In the genomic region with DNA sequence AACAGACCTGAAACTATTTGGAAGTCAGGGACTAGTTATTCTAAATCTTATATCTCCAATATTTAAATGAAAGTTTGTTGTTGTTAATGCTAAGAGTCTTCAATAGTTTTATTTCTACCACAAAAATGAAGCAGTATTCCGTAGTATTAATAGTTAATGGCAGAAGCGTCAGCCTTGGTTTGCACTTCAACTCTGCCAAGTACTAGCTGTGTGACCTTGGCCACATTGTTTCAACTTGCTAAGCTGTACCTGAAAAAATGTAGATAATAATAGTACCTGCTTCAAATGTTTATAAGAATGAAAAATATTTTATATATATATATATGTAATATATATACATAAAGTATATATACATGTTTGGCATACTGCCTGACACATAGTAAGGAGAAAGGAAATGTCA, we compare ENCODE assay signal across 40 cellular contexts.
"Had no signal": no experiment of that assay in that cellular context is flagged by ENCODE, and none has a peak within 500 bp of the region (broad histone marks: within the 10 kb centered on the region; RNA-seq: fewer than 3 reads in every experiment).

No MANE protein-coding gene starts in this region.

- ATAC-seq: activated naive CD4-positive, alpha-beta T cell treated with anti-CD3 and anti-CD28 coated beads, Interleukin-2, amount 50 U/mL, for 72 hours; activated naive CD8-positive, alpha-beta T cell treated with anti-CD3 and anti-CD28 coated beads, Interleukin-2, amount 50 U/mL, for 24 hours; activated T-cell treated with anti-CD3 and anti-CD28 coated beads, Interleukin-2, amount 50 U/mL, for 4 hours; activated T-cell treated with anti-CD3 and anti-CD28 coated beads, Interleukin-2, amount 50 U/mL, for 72 hours; activated T-helper 17 cell treated with anti-CD3 and anti-CD28 coated beads, Interleukin-2, amount 50 U/mL, for 72 hours; body of pancreas had no signal

- H3K36me3 ChIP-seq: adrenal gland, ascending aorta, brain microvascular endothelial cell, breast epithelium, cardiac muscle cell had no signal

- H3K9me3 ChIP-seq: adrenal gland, ascending aorta, body of pancreas, breast epithelium had no signal

- H3K27me3 ChIP-seq: adrenal gland, ascending aorta, body of pancreas, brain microvascular endothelial cell, breast epithelium, cardiac muscle cell had no signal

- H3K27ac ChIP-seq: adrenal gland, ascending aorta, body of pancreas, brain microvascular endothelial cell, breast epithelium, cardiac muscle cell had no signal

- H3K4me3 Mint-ChIP-seq: activated naive CD4-positive, alpha-beta T cell treated with anti-CD3 and anti-CD28 coated beads, Interleukin-2, amount 10 ng/mL, durations not matched to agents 7 days and 5 days; activated naive CD8-positive, alpha-beta T cell; activated naive CD8-positive, alpha-beta T cell treated with anti-CD3 and anti-CD28 coated beads for 36 hours; activated naive CD8-positive, alpha-beta T cell treated with anti-CD3 and anti-CD28 coated beads, Interleukin-2, amount 50 U/mL, for 24 hours; activated T-cell treated with anti-CD3 and anti-CD28 coated beads, Interleukin-2, amount 50 U/mL, for 24 hours; activated T-cell treated with anti-CD3 and anti-CD28 coated beads, Interleukin-2, amount 50 U/mL, for 4 hours; activated T-helper 1 cell treated with anti-CD3 and anti-CD28 coated beads, Interleukin-12 subunit alpha, Interleukin-12 subunit beta, Interleukin-2, Interleukin-4 antibody, amounts not matched to agents 30 ng/mL and 10 ng/mL and 1 ng/mL, durations not matched to agents 14 hours and 24 hours and 36 hours; activated T-helper 17 cell treated with anti-CD3 and anti-CD28 coated beads, Interleukin-2, amount 50 U/mL, for 72 hours; brain; central memory CD8-positive, alpha-beta T cell had no signal

- H3K4me1 Mint-ChIP-seq: brain had no signal

- FAIRE-seq: astrocyte, bronchial epithelial cell had no signal

- H3K36me3 Mint-ChIP-seq: activated naive CD4-positive, alpha-beta T cell treated with anti-CD3 and anti-CD28 coated beads, Interleukin-2, amount 10 ng/mL, durations not matched to agents 7 days and 5 days; activated naive CD4-positive, alpha-beta T cell treated with anti-CD3 and anti-CD28 coated beads, Interleukin-2, amount 50 U/mL, for 24 hours; activated naive CD4-positive, alpha-beta T cell treated with anti-CD3 and anti-CD28 coated beads, Interleukin-2, amount 50 U/mL, for 72 hours; activated naive CD8-positive, alpha-beta T cell treated with anti-CD3 and anti-CD28 coated beads for 36 hours; brain had no signal

- H3K4me1 ChIP-seq: adrenal gland, ascending aorta, body of pancreas, breast epithelium had no signal

- H3K9me3 Mint-ChIP-seq: activated naive CD4-positive, alpha-beta T cell treated with anti-CD3 and anti-CD28 coated beads for 36 hours; activated naive CD4-positive, alpha-beta T cell treated with anti-CD3 and anti-CD28 coated beads, Interleukin-2, amount 10 ng/mL, durations not matched to agents 7 days and 5 days; activated naive CD4-positive, alpha-beta T cell treated with anti-CD3 and anti-CD28 coated beads, Interleukin-2, amount 50 U/mL, for 24 hours; activated naive CD8-positive, alpha-beta T cell treated with anti-CD3 and anti-CD28 coated beads for 36 hours; activated naive CD8-positive, alpha-beta T cell treated with anti-CD3 and anti-CD28 coated beads, Interleukin-2, amount 50 U/mL, for 24 hours; activated T-cell treated with anti-CD3 and anti-CD28 coated beads, Interleukin-2, amount 50 U/mL, for 24 hours; activated T-cell treated with anti-CD3 and anti-CD28 coated beads, Interleukin-2, amount 50 U/mL, for 4 hours; activated T-cell treated with anti-CD3 and anti-CD28 coated beads, Interleukin-2, amount 50 U/mL, for 72 hours; activated T-helper 1 cell treated with anti-CD3 and anti-CD28 coated beads, Interleukin-12 subunit alpha, Interleukin-12 subunit beta, Interleukin-2, Interleukin-4 antibody, amounts not matched to agents 30 ng/mL and 10 ng/mL and 1 ng/mL, durations not matched to agents 14 hours and 24 hours and 36 hours; activated T-helper 17 cell treated with anti-CD3 and anti-CD28 coated beads, Interleukin-2, amount 50 U/mL, for 72 hours; activated T-helper 2 cell treated with anti-CD3 and anti-CD28 coated beads, Interferon-gamma antibody, Interleukin-2, Interleukin-4, amounts not matched to agents 10 μg/mL and 5 μg/mL and 100 μg/mL, durations not matched to agents 14 hours and 24 hours and 36 hours; brain; central memory CD8-positive, alpha-beta T cell had no signal

- H3K27me3 Mint-ChIP-seq: activated naive CD4-positive, alpha-beta T cell treated with anti-CD3 and anti-CD28 coated beads, Interleukin-2, amount 10 ng/mL, durations not matched to agents 7 days and 5 days; activated naive CD4-positive, alpha-beta T cell treated with anti-CD3 and anti-CD28 coated beads, Interleukin-2, amount 50 U/mL, for 24 hours; activated naive CD8-positive, alpha-beta T cell; activated naive CD8-positive, alpha-beta T cell treated with anti-CD3 and anti-CD28 coated beads for 36 hours; activated naive CD8-positive, alpha-beta T cell treated with anti-CD3 and anti-CD28 coated beads, Interleukin-2, amount 10 ng/mL, durations not matched to agents 7 days and 5 days; activated naive CD8-positive, alpha-beta T cell treated with anti-CD3 and anti-CD28 coated beads, Interleukin-2, amount 50 U/mL, for 24 hours; activated T-cell treated with anti-CD3 and anti-CD28 coated beads, Interleukin-2, amount 50 U/mL, for 24 hours; activated T-helper 17 cell treated with anti-CD3 and anti-CD28 coated beads, Interleukin-2, amount 50 U/mL, for 72 hours; central memory CD8-positive, alpha-beta T cell had no signal

- H3K27ac Mint-ChIP-seq: activated naive CD4-positive, alpha-beta T cell treated with anti-CD3 and anti-CD28 coated beads, Interleukin-2, amount 10 ng/mL, durations not matched to agents 7 days and 5 days; activated naive CD8-positive, alpha-beta T cell treated with anti-CD3 and anti-CD28 coated beads for 36 hours; activated naive CD8-positive, alpha-beta T cell treated with anti-CD3 and anti-CD28 coated beads, Interleukin-2, amount 10 ng/mL, durations not matched to agents 7 days and 5 days; activated naive CD8-positive, alpha-beta T cell treated with anti-CD3 and anti-CD28 coated beads, Interleukin-2, amount 50 U/mL, for 24 hours; activated T-cell treated with anti-CD3 and anti-CD28 coated beads, Interleukin-2, amount 50 U/mL, for 24 hours; activated T-helper 1 cell treated with anti-CD3 and anti-CD28 coated beads, Interleukin-12 subunit alpha, Interleukin-12 subunit beta, Interleukin-2, Interleukin-4 antibody, amounts not matched to agents 30 ng/mL and 10 ng/mL and 1 ng/mL, durations not matched to agents 14 hours and 24 hours and 36 hours; activated T-helper 17 cell treated with anti-CD3 and anti-CD28 coated beads, Interleukin-2, amount 50 U/mL, for 72 hours; brain had no signal

- H3K4me3 ChIP-seq: adrenal gland, ascending aorta, body of pancreas, breast epithelium, cardiac muscle cell had no signal

- DNase-seq: activated effector memory CD4-positive, alpha-beta T cell treated with anti-CD3 and anti-CD28 coated beads, Interleukin-2, amount 50 U/mL, for 16 hours; activated effector memory CD4-positive, alpha-beta T cell treated with Interleukin-2 at 50 U/mL for 16 hours; activated gamma-delta T cell; activated gamma-delta T cell treated with Interleukin-2 at 50 U/mL for 16 hours; activated naive CD4-positive, alpha-beta T cell; activated naive CD4-positive, alpha-beta T cell treated with anti-CD3 and anti-CD28 coated beads for 36 hours; activated naive CD4-positive, alpha-beta T cell treated with anti-CD3 and anti-CD28 coated beads, Interleukin-2, amount 10 ng/mL, durations not matched to agents 7 days and 5 days; activated naive CD4-positive, alpha-beta T cell treated with anti-CD3 and anti-CD28 coated beads, Interleukin-2, amount 50 U/mL, for 16 hours; activated naive CD4-positive, alpha-beta T cell treated with Interleukin-2 at 50 U/mL for 16 hours; activated naive CD8-positive, alpha-beta T cell treated with anti-CD3 and anti-CD28 coated beads for 36 hours; activated naive CD8-positive, alpha-beta T cell treated with anti-CD3 and anti-CD28 coated beads, Interleukin-2, amount 10 ng/mL, durations not matched to agents 7 days and 5 days; activated naive CD8-positive, alpha-beta T cell treated with anti-CD3 and anti-CD28 coated beads, Interleukin-2, amount 50 U/mL, for 24 hours; activated T-cell treated with anti-CD3 and anti-CD28 coated beads, Interleukin-2, amount 50 U/mL, for 1 hour; activated T-cell treated with anti-CD3 and anti-CD28 coated beads, Interleukin-2, amount 50 U/mL, for 24 hours; activated T-cell treated with anti-CD3 and anti-CD28 coated beads, Interleukin-2, amount 50 U/mL, for 4 hours; activated T-cell treated with anti-CD3 and anti-CD28 coated beads, Interleukin-2, amount 50 U/mL, for 48 hours; activated T-cell treated with anti-CD3 and anti-CD28 coated beads, Interleukin-2, amount 50 U/mL, for 72 hours; adrenal gland; amniotic stem cell; amygdala; anterior cingulate cortex; aorta; brain microvascular endothelial cell; caudate nucleus; central memory CD4-positive, alpha-beta T cell; cerebellar nuclear complex had no signal
